In genomic region chr15:88012711-88013110, GRCh38 we compare ENCODE assay signal across 11 cellular contexts.
"Had no signal": no experiment of that assay in that cellular context is flagged by ENCODE, and none has a peak within 500 bp of the region (broad histone marks: within the 10 kb centered on the region; RNA-seq: fewer than 3 reads in every experiment).

No MANE protein-coding gene starts in this region.

- H3K36me3 ChIP-seq: HAP-1 had no signal

- DNase-seq: GM23248, GOT3, H7, H9, HCEC 1CT, HFFc6 had no signal

- H2AFZ ChIP-seq: GM23248, GM23338 had no signal

- H3K4me3 ChIP-seq: GM23248, GM23338, HAP-1 had no signal

- H3K4me2 ChIP-seq: GM23338 had no signal

- FAIRE-seq: H1, H54 had no signal

- H3K4me1 ChIP-seq: HAP-1 had no signal

- H3K27ac ChIP-seq: GM23248 had no signal

- ATAC-seq: GM23338, HCT116 had no signal

- H3K9ac ChIP-seq: GM23248 had no signal
